1 cellular context compared by ENCODE assay signal in the genomic region with DNA sequence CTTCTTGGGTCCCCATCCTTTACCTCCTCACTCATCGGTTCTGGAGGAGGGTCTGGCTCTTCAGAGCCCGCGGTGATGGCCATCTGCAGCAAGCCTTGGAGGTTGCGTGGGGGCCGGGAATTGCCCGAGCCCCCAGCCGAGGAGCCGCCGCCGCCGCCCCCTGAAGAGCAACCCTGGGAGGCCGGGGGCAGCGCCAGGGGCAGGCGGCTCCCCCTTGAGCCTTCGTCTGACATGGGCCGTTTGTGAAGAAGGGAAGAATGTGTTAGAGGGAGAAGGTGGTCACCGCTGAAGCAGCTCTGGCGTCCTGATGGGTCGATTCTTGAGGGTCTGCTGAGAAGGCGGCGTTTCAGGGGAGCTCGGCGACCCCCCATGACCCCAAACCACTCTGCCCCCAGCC.
A peak's percentile ranks its signal among the peaks of the same experiment; 100 is the strongest.
TF ChIP-seq lines count a peak whose summit lies in the region.

No MANE protein-coding gene starts in this region.

TF ChIP-seq in K562, 482 proteins besides CTCF, POLR2A, EP300 and RAD21:
- no peak for TF ChIP-seq COPS2 (conservative IDR thresholded peaks at IDR 0.05)
- TF ChIP-seq, protein P1, sequence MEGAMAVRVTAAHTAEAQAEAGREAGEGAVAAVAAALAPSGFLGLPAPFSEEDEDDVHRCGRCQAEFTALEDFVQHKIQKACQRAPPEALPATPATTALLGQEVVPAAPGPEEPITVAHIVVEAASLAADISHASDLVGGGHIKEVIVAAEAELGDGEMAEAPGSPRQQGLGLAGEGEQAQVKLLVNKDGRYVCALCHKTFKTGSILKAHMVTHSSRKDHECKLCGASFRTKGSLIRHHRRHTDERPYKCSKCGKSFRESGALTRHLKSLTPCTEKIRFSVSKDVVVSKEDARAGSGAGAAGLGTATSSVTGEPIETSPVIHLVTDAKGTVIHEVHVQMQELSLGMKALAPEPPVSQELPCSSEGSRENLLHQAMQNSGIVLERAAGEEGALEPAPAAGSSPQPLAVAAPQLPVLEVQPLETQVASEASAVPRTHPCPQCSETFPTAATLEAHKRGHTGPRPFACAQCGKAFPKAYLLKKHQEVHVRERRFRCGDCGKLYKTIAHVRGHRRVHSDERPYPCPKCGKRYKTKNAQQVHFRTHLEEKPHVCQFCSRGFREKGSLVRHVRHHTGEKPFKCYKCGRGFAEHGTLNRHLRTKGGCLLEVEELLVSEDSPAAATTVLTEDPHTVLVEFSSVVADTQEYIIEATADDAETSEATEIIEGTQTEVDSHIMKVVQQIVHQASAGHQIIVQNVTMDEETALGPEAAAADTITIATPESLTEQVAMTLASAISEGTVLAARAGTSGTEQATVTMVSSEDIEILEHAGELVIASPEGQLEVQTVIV (CRISPR knock-in tag; IDR thresholded peaks at IDR 0.05; ENCODE audit: borderline replicate concordance): no peak
- no peak for TF ChIP-seq ZNF583 (CRISPR knock-in tag; IDR thresholded peaks at IDR 0.05)
- no peak for TF ChIP-seq CREM (IDR thresholded peaks at IDR 0.05; ENCODE audit: low read depth)
- TF ChIP-seq, protein P2, sequence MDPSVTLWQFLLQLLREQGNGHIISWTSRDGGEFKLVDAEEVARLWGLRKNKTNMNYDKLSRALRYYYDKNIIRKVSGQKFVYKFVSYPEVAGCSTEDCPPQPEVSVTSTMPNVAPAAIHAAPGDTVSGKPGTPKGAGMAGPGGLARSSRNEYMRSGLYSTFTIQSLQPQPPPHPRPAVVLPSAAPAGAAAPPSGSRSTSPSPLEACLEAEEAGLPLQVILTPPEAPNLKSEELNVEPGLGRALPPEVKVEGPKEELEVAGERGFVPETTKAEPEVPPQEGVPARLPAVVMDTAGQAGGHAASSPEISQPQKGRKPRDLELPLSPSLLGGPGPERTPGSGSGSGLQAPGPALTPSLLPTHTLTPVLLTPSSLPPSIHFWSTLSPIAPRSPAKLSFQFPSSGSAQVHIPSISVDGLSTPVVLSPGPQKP (CRISPR knock-in tag; IDR thresholded peaks at IDR 0.05): no peak
- TF ChIP-seq ARID1B (IDR thresholded peaks at IDR 0.05): no peak
- TF ChIP-seq NRF1 (conservative IDR thresholded peaks at IDR 0.05 in 1 of 2, IDR thresholded peaks at IDR 0.05 in 1 of 2): no peak
- TF ChIP-seq MEF2A (IDR thresholded peaks at IDR 0.05; ENCODE audit: control insufficient read depth, low read depth, low read length): no peak
- no peak for TF ChIP-seq GATA2 (CRISPR knock-in tag; IDR thresholded peaks at IDR 0.05)
- TF ChIP-seq, protein P3, sequence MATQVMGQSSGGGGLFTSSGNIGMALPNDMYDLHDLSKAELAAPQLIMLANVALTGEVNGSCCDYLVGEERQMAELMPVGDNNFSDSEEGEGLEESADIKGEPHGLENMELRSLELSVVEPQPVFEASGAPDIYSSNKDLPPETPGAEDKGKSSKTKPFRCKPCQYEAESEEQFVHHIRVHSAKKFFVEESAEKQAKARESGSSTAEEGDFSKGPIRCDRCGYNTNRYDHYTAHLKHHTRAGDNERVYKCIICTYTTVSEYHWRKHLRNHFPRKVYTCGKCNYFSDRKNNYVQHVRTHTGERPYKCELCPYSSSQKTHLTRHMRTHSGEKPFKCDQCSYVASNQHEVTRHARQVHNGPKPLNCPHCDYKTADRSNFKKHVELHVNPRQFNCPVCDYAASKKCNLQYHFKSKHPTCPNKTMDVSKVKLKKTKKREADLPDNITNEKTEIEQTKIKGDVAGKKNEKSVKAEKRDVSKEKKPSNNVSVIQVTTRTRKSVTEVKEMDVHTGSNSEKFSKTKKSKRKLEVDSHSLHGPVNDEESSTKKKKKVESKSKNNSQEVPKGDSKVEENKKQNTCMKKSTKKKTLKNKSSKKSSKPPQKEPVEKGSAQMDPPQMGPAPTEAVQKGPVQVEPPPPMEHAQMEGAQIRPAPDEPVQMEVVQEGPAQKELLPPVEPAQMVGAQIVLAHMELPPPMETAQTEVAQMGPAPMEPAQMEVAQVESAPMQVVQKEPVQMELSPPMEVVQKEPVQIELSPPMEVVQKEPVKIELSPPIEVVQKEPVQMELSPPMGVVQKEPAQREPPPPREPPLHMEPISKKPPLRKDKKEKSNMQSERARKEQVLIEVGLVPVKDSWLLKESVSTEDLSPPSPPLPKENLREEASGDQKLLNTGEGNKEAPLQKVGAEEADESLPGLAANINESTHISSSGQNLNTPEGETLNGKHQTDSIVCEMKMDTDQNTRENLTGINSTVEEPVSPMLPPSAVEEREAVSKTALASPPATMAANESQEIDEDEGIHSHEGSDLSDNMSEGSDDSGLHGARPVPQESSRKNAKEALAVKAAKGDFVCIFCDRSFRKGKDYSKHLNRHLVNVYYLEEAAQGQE (CRISPR knock-in tag; IDR thresholded peaks at IDR 0.05; ENCODE audit: low read depth): no peak
- TF ChIP-seq PCBP1 (IDR thresholded peaks at IDR 0.05; ENCODE audit: low read depth, low read length, poor library complexity, severe bottlenecking): peak; percentile 4
- TF ChIP-seq RUNX1 (IDR thresholded peaks at IDR 0.05; ENCODE audit: low read depth): no peak
- no peak for TF ChIP-seq SMAD3 (CRISPR knock-in tag; conservative IDR thresholded peaks at IDR 0.05)
- no peak for TF ChIP-seq PRPF4 (IDR thresholded peaks at IDR 0.05; ENCODE audit: insufficient read depth, low read depth, low read length, poor library complexity, severe bottlenecking)
- TF ChIP-seq RBFOX2 (IDR thresholded peaks at IDR 0.05; ENCODE audit: low read depth, low read length): peak; percentile 3; the same call in 1 of the 2 replicates
- TF ChIP-seq TOE1 (IDR thresholded peaks at IDR 0.05; ENCODE audit: borderline replicate concordance): no peak
- TF ChIP-seq TOE1 (CRISPR knock-in tag; IDR thresholded peaks at IDR 0.05; ENCODE audit: borderline replicate concordance, low read depth): no peak
- no peak for TF ChIP-seq ZBTB2 (IDR thresholded peaks at IDR 0.05)
- no peak for TF ChIP-seq ZNF586 (CRISPR knock-in tag; conservative IDR thresholded peaks at IDR 0.05)
- no peak for TF ChIP-seq KDM1A (IDR thresholded peaks at IDR 0.05)
- TF ChIP-seq CEBPG (CRISPR knock-in tag; IDR thresholded peaks at IDR 0.05): no peak
- TF ChIP-seq CEBPG (tag; conservative IDR thresholded peaks at IDR 0.05 in 1 of 2, IDR thresholded peaks at IDR 0.05 in 1 of 2): no peak
- TF ChIP-seq SMC3 (conservative IDR thresholded peaks at IDR 0.05; ENCODE audit: insufficient read depth, low read depth, low read length): no peak
- TF ChIP-seq TBL1XR1 (IDR thresholded peaks at IDR 0.05; ENCODE audit: low read length in 2 of 2): no peak
- no peak for TF ChIP-seq RAD51 (IDR thresholded peaks at IDR 0.05; ENCODE audit: borderline replicate concordance, low read depth)
- no peak for TF ChIP-seq RFX7 (CRISPR knock-in tag; IDR thresholded peaks at IDR 0.05)
- TF ChIP-seq ZNF395 (CRISPR knock-in tag; IDR thresholded peaks at IDR 0.05): 0 out of 2 replicates have a peak, but pooled peaks have one; percentile 30
- TF ChIP-seq NFIC (IDR thresholded peaks at IDR 0.05): no peak
- TF ChIP-seq, protein P4, sequence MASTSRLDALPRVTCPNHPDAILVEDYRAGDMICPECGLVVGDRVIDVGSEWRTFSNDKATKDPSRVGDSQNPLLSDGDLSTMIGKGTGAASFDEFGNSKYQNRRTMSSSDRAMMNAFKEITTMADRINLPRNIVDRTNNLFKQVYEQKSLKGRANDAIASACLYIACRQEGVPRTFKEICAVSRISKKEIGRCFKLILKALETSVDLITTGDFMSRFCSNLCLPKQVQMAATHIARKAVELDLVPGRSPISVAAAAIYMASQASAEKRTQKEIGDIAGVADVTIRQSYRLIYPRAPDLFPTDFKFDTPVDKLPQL (IDR thresholded peaks at IDR 0.05; ENCODE audit: extremely low read depth, insufficient read length): no peak
